In genomic region chr10:131098416-131098952, GRCh38 we compare ENCODE assay signal across 16 cellular contexts.
DNase-seq lines count a peak whose midpoint lies in the region; ATAC-seq, FAIRE-seq and TF ChIP-seq lines count a peak whose summit lies in the region.
"Had no signal": no experiment of that assay in that cellular context is flagged by ENCODE, and none has a peak within 500 bp of the region (broad histone marks: within the 10 kb centered on the region; RNA-seq: fewer than 3 reads in every experiment).

No MANE protein-coding gene starts in this region.

- DNase-seq in breast epithelium (ENCODE audit: low spot score in 2 of 2) (no peak), mammary epithelial cell (no peak), kidney (peak; percentile 24), RWPE1 (ENCODE audit: low spot score) (no peak), WERI-Rb-1 (no peak)
- DNase-seq: 8988T; ACHN; Calu3; CD4-positive, alpha-beta T cell; DMS 273 treated with DMSO at 0.1 percent for 48 hours had no signal

- no peaks in the 10 kb centered on the region for H3K79me2 ChIP-seq in mammary epithelial cell (ENCODE audit: insufficient read depth, low read length)
- no peaks in the 10 kb centered on the region for H3K79me2 ChIP-seq in parathyroid adenoma

- H3K9me3 ChIP-seq in breast epithelium: no peaks in the 10 kb centered on the region
- H3K9me3 ChIP-seq in mammary epithelial cell (replicated peaks; ENCODE audit: insufficient read depth, low read length): peaks cover 10% of the 10 kb centered on the region
- no peaks in the 10 kb centered on the region for H3K9me3 ChIP-seq in kidney (ENCODE audit: control insufficient read depth in 1 of 2, low read length in 2 of 2)
- H3K9me3 ChIP-seq in parathyroid adenoma (ENCODE audit: control insufficient read depth, low read length): no peaks in the 10 kb centered on the region
- peaks cover 3% of the 10 kb centered on the region for H3K9me3 ChIP-seq in WERI-Rb-1 (ENCODE audit: severe bottlenecking)
- H3K9me3 ChIP-seq: BLaER1 treated with 17β-estradiol and CSF1 and Interleukin-3, amounts not matched to agents 10 nM and 100 nM had no signal

- no peaks in the 10 kb centered on the region for H3K27me3 ChIP-seq in breast epithelium
- H3K27me3 ChIP-seq in mammary epithelial cell (ENCODE audit: insufficient read depth, low read length): no peaks in the 10 kb centered on the region
- H3K27me3 ChIP-seq in parathyroid adenoma (ENCODE audit: control insufficient read depth, insufficient read depth, low read length): no peaks in the 10 kb centered on the region
- H3K27me3 ChIP-seq in WERI-Rb-1 (ENCODE audit: insufficient read depth, low read depth, severe bottlenecking): no peaks in the 10 kb centered on the region
- H3K27me3 ChIP-seq: BLaER1 treated with 17β-estradiol and CSF1 and Interleukin-3, amounts not matched to agents 10 nM and 100 nM had no signal

- H3K4me3 ChIP-seq in breast epithelium (no peak overlapping the region), mammary epithelial cell (replicated peaks in 1 of 3; ENCODE audit: insufficient read depth in 1 of 3, low read depth in 2 of 3, low read length in 3 of 3) (no peak overlapping the region), kidney (ENCODE audit: low read length in 2 of 2) (no peak overlapping the region), parathyroid adenoma (ENCODE audit: low read depth, low read length) (no peak overlapping the region), WERI-Rb-1 (ENCODE audit: low read depth, low read length) (no peak overlapping the region)
- H3K4me3 ChIP-seq: BLaER1 treated with 17β-estradiol and CSF1 and Interleukin-3, amounts not matched to agents 10 nM and 100 nM had no signal

- in situ Hi-C loops in mammary epithelial cell (cut with MboI; ENCODE audit: low sequenced_read_pairs in 2 of 2): no loop called here

- dilution Hi-C loops in mammary epithelial cell (cut with HindIII; ENCODE audit: low sequenced_read_pairs): no loop called here

- H2AFZ ChIP-seq in mammary epithelial cell (ENCODE audit: low read depth, low read length) (no peak overlapping the region), parathyroid adenoma (peak overlapping the region; percentile 62)

- H3K9ac ChIP-seq in mammary epithelial cell (ENCODE audit: insufficient read depth, low read length) (no peak overlapping the region), kidney (ENCODE audit: low read length in 2 of 2) (no peak overlapping the region), parathyroid adenoma (no peak overlapping the region)
- H3K9ac ChIP-seq: BLaER1 treated with 17β-estradiol and CSF1 and Interleukin-3, amounts not matched to agents 10 nM and 100 nM had no signal

- no peak for ATAC-seq in GM21515 (IDR thresholded peaks at IDR 0.05; ENCODE audit: unreplicated experiment)
- ATAC-seq: HCT116 had no signal

- no TSS peak for BruUV-seq in mammary epithelial cell (replicated peaks; lab: Mats Ljungman, UMichigan)

- POLR2A ChIA-PET in RWPE1 (lab: Yijun Ruan, JAX; ENCODE audit: low non-redundant PET): no interaction called here

- FAIRE-seq in kidney (lab: Jason Lieb, UNC): no peak
- FAIRE-seq: HTR-8/SVneo had no signal

- TF ChIP-seq CTCF in breast epithelium (IDR thresholded peaks at IDR 0.05): no peak
- no peak for TF ChIP-seq CTCF in mammary epithelial cell (conservative IDR thresholded peaks at IDR 0.05 in 1 of 2, IDR thresholded peaks at IDR 0.05 in 1 of 2; ENCODE audit: extremely low read depth in 1 of 2, insufficient read depth in 1 of 2, low read depth in 1 of 2, low read length in 2 of 2)
- TF ChIP-seq CTCF in VCaP (conservative IDR thresholded peaks at IDR 0.05): no peak
- no peak for TF ChIP-seq CTCF in kidney (IDR thresholded peaks at IDR 0.05; ENCODE audit: borderline replicate concordance, extremely low read depth, insufficient read depth)
- no peak for TF ChIP-seq CTCF in parathyroid adenoma (IDR thresholded peaks at IDR 0.05)
- no peak for TF ChIP-seq CTCF in RWPE1 (conservative IDR thresholded peaks at IDR 0.05; ENCODE audit: low read depth)
- no peak for TF ChIP-seq CTCF in WERI-Rb-1 (IDR thresholded peaks at IDR 0.05; ENCODE audit: low read depth, low read length)

- no peaks in the 10 kb centered on the region for H3K4me1 ChIP-seq in breast epithelium
- H3K4me1 ChIP-seq in mammary epithelial cell (ENCODE audit: insufficient read depth, low read length): peaks cover 2% of the 10 kb centered on the region
- no peaks in the 10 kb centered on the region for H3K4me1 ChIP-seq in kidney (ENCODE audit: control insufficient read depth in 1 of 2, insufficient read depth in 1 of 2, low read depth in 1 of 2, low read length in 2 of 2)
- H3K4me1 ChIP-seq in parathyroid adenoma: peaks cover 41% of the 10 kb centered on the region

- peak overlapping the region; percentile 70 to 73 for H3K27ac ChIP-seq in breast epithelium
- no peak overlapping the region for H3K27ac ChIP-seq in mammary epithelial cell (ENCODE audit: insufficient read depth, low read depth, low read length)
- peak overlapping the region; percentile 65 for H3K27ac ChIP-seq in VCaP
- H3K27ac ChIP-seq in kidney (ENCODE audit: low read depth in 2 of 2, low read length in 2 of 2): no peak overlapping the region
- H3K27ac ChIP-seq in parathyroid adenoma: peak overlapping the region; percentile 94
- no peak overlapping the region for H3K27ac ChIP-seq in RWPE1
- H3K27ac ChIP-seq in WERI-Rb-1: no peak overlapping the region
- H3K27ac ChIP-seq: BLaER1 treated with 17β-estradiol and CSF1 and Interleukin-3, amounts not matched to agents 10 nM and 100 nM had no signal

- intact Hi-C loops in breast epithelium (cut with DNase I; ENCODE audit: low total_unique reads): no loop called here
- intact Hi-C loops in mammary epithelial cell (cut with micrococcal nuclease): loop anchor here (10.0 kb wide), 1 partner anchor 484 kb away; no protein-coding TSS in a partner anchor
- intact Hi-C loops in kidney (cut with DNase I): no loop called here

- H3K4me2 ChIP-seq in mammary epithelial cell (ENCODE audit: insufficient read depth, low read depth, low read length) (no peak overlapping the region), parathyroid adenoma (ENCODE audit: low read length) (no peak overlapping the region)
- H3K4me2 ChIP-seq: BLaER1 treated with 17β-estradiol and CSF1 and Interleukin-3, amounts not matched to agents 10 nM and 100 nM had no signal

- no peaks in the 10 kb centered on the region for H4K20me1 ChIP-seq in mammary epithelial cell (ENCODE audit: insufficient read depth, low read length)
- H4K20me1 ChIP-seq: BLaER1 treated with 17β-estradiol and CSF1 and Interleukin-3, amounts not matched to agents 10 nM and 100 nM had no signal

- TF ChIP-seq POLR2A in breast epithelium (IDR thresholded peaks at IDR 0.05): no peak

- WGBS in mammary epithelial cell (ENCODE audit: low coverage, missing lambda C conversion rate): 78% methylated on average over 12 of the region's 15 CpGs

- H3K36me3 ChIP-seq in breast epithelium (no peaks in the 10 kb centered on the region), mammary epithelial cell (ENCODE audit: insufficient read depth, low read length) (no peaks in the 10 kb centered on the region), kidney (ENCODE audit: control insufficient read depth in 1 of 2, insufficient read depth in 2 of 2, low read length in 2 of 2) (no peaks in the 10 kb centered on the region), parathyroid adenoma (ENCODE audit: control insufficient read depth, insufficient read depth, low read length) (no peaks in the 10 kb centered on the region), WERI-Rb-1 (no peaks in the 10 kb centered on the region)

- CTCF ChIA-PET in mammary epithelial cell (lab: Charles Lee; ENCODE audit: low non-redundant PET) (no interaction called here), RWPE1 (lab: Yijun Ruan, JAX) (no interaction called here)

Comparison
In these comparisons a context has a peak if more than half of its experiments do, and no peak if none do; other contexts are left out.
1. H3K27ac ChIP-seq: peak in breast epithelium (2 of 2), VCaP (single experiment) and parathyroid adenoma (single experiment); none in mammary epithelial cell (single experiment), kidney (0 of 2), RWPE1 (single experiment) and WERI-Rb-1 (single experiment).